Comparison of ENCODE assay signal across 1 cellular context in the genomic region with DNA sequence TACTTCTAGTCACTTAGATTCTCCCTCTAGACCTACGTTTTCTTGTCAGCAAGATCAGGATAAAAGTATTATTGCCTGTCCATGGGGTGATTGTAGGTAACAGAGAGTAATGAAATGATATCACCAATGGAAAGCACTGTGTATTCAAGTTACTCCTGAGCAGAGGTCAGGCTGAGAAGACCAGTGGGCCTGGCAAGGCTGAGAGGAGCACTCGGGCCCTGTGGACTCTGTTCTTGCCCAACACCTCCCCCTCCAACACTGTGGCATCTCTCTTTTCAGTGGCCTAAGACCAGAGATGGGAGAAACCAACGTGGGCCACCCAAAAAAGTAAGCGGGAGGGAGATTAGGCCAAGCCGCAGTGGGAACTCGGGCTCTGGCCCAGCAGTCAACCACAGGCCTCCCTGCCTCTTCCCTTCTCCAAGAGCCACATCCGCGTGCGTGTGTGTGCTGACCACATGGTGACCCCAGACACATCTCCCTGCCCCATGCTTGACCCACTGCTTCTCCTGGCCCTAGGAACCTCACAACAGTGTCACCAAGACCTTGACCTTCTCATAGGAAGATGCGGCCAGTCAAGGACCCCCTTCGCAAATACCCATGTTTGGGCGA.
TF ChIP-seq lines count a peak whose summit lies in the region.

No MANE protein-coding gene starts in this region.

TF ChIP-seq in liver, 16 proteins besides CTCF, POLR2A, EP300 and RAD21:
- peak in 1 of 2 donors; percentile 70 for TF ChIP-seq JUND (IDR thresholded peaks at IDR 0.05)
- TF ChIP-seq EGR1 (IDR thresholded peaks at IDR 0.05; ENCODE audit: low read depth in 2 of 2): no peak
- no peak for TF ChIP-seq TAF1 (conservative IDR thresholded peaks at IDR 0.05)
- TF ChIP-seq, protein P1, sequence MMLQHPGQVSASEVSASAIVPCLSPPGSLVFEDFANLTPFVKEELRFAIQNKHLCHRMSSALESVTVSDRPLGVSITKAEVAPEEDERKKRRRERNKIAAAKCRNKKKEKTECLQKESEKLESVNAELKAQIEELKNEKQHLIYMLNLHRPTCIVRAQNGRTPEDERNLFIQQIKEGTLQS (IDR thresholded peaks at IDR 0.05): no peak
- TF ChIP-seq, protein P2, sequence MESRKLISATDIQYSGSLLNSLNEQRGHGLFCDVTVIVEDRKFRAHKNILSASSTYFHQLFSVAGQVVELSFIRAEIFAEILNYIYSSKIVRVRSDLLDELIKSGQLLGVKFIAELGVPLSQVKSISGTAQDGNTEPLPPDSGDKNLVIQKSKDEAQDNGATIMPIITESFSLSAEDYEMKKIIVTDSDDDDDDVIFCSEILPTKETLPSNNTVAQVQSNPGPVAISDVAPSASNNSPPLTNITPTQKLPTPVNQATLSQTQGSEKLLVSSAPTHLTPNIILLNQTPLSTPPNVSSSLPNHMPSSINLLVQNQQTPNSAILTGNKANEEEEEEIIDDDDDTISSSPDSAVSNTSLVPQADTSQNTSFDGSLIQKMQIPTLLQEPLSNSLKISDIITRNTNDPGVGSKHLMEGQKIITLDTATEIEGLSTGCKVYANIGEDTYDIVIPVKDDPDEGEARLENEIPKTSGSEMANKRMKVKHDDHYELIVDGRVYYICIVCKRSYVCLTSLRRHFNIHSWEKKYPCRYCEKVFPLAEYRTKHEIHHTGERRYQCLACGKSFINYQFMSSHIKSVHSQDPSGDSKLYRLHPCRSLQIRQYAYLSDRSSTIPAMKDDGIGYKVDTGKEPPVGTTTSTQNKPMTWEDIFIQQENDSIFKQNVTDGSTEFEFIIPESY (IDR thresholded peaks at IDR 0.05): no peak
- TF ChIP-seq, protein P3, sequence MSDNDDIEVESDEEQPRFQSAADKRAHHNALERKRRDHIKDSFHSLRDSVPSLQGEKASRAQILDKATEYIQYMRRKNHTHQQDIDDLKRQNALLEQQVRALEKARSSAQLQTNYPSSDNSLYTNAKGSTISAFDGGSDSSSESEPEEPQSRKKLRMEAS (IDR thresholded peaks at IDR 0.05): no peak
- TF ChIP-seq NR2F2 (IDR thresholded peaks at IDR 0.05): no peak
- TF ChIP-seq SP1 (IDR thresholded peaks at IDR 0.05): peak; percentile 35
- no peak for TF ChIP-seq YY1 (IDR thresholded peaks at IDR 0.05)
- TF ChIP-seq GABPA (IDR thresholded peaks at IDR 0.05 in 1 of 2, conservative IDR thresholded peaks at IDR 0.05 in 1 of 2): no peak
- no peak for TF ChIP-seq FOXA1 (IDR thresholded peaks at IDR 0.05)
- peak; percentile 37 for TF ChIP-seq FOXA2 (IDR thresholded peaks at IDR 0.05)
- peak; percentile 19 to 74 for TF ChIP-seq RXRA (IDR thresholded peaks at IDR 0.05)
- TF ChIP-seq HNF4A (conservative IDR thresholded peaks at IDR 0.05): peak; percentile 57 to 79
- TF ChIP-seq, protein P4, sequence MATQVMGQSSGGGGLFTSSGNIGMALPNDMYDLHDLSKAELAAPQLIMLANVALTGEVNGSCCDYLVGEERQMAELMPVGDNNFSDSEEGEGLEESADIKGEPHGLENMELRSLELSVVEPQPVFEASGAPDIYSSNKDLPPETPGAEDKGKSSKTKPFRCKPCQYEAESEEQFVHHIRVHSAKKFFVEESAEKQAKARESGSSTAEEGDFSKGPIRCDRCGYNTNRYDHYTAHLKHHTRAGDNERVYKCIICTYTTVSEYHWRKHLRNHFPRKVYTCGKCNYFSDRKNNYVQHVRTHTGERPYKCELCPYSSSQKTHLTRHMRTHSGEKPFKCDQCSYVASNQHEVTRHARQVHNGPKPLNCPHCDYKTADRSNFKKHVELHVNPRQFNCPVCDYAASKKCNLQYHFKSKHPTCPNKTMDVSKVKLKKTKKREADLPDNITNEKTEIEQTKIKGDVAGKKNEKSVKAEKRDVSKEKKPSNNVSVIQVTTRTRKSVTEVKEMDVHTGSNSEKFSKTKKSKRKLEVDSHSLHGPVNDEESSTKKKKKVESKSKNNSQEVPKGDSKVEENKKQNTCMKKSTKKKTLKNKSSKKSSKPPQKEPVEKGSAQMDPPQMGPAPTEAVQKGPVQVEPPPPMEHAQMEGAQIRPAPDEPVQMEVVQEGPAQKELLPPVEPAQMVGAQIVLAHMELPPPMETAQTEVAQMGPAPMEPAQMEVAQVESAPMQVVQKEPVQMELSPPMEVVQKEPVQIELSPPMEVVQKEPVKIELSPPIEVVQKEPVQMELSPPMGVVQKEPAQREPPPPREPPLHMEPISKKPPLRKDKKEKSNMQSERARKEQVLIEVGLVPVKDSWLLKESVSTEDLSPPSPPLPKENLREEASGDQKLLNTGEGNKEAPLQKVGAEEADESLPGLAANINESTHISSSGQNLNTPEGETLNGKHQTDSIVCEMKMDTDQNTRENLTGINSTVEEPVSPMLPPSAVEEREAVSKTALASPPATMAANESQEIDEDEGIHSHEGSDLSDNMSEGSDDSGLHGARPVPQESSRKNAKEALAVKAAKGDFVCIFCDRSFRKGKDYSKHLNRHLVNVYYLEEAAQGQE (IDR thresholded peaks at IDR 0.05): peak; percentile 34
- peak; percentile 15 for TF ChIP-seq HNF4G (IDR thresholded peaks at IDR 0.05)
